ENCODE assay signal across 27 cellular contexts in the genomic region with DNA sequence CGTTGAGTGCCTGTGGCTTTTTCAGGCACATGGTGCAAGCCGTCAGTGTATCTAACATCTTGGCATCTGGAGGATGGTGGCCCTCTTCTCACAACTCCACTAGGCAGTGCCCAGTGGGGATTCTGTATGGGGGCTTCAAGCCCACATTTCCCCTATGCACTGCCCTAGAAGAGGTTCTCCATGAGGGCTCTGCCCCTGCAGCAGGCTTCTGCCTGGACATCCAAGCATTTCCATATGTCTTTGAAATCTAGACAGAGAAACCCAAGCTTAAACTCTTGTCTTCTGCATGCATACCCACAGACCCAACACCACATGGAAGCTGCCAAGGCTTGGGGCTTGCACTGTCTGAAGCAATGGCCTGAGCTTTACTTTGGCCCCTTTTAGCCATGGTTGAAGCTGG.
"Had no signal": no experiment of that assay in that cellular context is flagged by ENCODE, and none has a peak within 500 bp of the region (broad histone marks: within the 10 kb centered on the region; RNA-seq: fewer than 3 reads in every experiment).

No MANE protein-coding gene starts in this region.

- H3K27me3 Mint-ChIP-seq: stimulated activated naive CD8-positive, alpha-beta T cell treated with anti-CD3 and anti-CD28 coated beads, Interleukin-15, amount 100 ng/mL, for 72 hours; type B pancreatic cell had no signal

- H3K36me3 Mint-ChIP-seq: stimulated activated effector memory CD8-positive, alpha-beta T cell treated with anti-CD3 and anti-CD28 coated beads, Interleukin-12 subunit alpha, Interleukin-12 subunit beta, amount 100 ng/mL, for 72 hours; type B pancreatic cell had no signal

- H3K4me3 ChIP-seq: stomach, suprapubic skin, testis, thoracic aorta, thyroid gland, tibial artery, tibial nerve, transverse colon, upper lobe of left lung, upper lobe of right lung, uterus, vagina had no signal

- H3K4me1 ChIP-seq: stomach, suprapubic skin, testis, thyroid gland, tibial artery, tibial nerve, transverse colon, upper lobe of left lung, upper lobe of right lung, uterus, vagina had no signal

- H3K36me3 ChIP-seq: stomach, suprapubic skin, thoracic aorta, thyroid gland, tibial artery, tibial nerve, transverse colon, upper lobe of left lung, upper lobe of right lung, uterus, vagina had no signal

- H3K4me3 Mint-ChIP-seq: stimulated activated effector memory CD8-positive, alpha-beta T cell treated with anti-CD3 and anti-CD28 coated beads, Interleukin-12 subunit alpha, Interleukin-12 subunit beta, amount 100 ng/mL, for 72 hours; stimulated activated memory B cell treated with anti-CD40 and anti-IgM and Interleukin-4, amounts not matched to agents 10 μg/mL and 1 μg/mL and 100 μg/mL, for 72 hours; stimulated activated naive B cell treated with anti-CD40 and anti-IgM and Interleukin-4, amounts not matched to agents 10 μg/mL and 1 μg/mL and 100 μg/mL, for 72 hours; stimulated activated naive CD8-positive, alpha-beta T cell treated with anti-CD3 and anti-CD28 coated beads, Interleukin-15, amount 100 ng/mL, for 72 hours; stimulated activated naive CD8-positive, alpha-beta T cell treated with anti-CD3 and anti-CD28 coated beads, Interleukin-15, Interleukin-2, amounts not matched to agents 100 ng/mL and 50 ng/mL, for 24 hours; type B pancreatic cell had no signal

- DNase-seq: stimulated activated CD4-positive, alpha-beta T cell treated with anti-CD3 and anti-CD28 coated beads, Interleukin-2, amount 100 ng/mL, for 48 hours; stimulated activated CD4-positive, alpha-beta T cell treated with anti-CD3 and anti-CD28 coated beads, Interleukin-4, amount 100 ng/mL, for 1 hour; stimulated activated CD4-positive, alpha-beta T cell treated with anti-CD3 and anti-CD28 coated beads, Interleukin-4, amount 100 ng/mL, for 24 hours; stimulated activated CD4-positive, alpha-beta T cell treated with anti-CD3 and anti-CD28 coated beads, Interleukin-4, amount 100 ng/mL, for 4 hours; stimulated activated CD8-positive, alpha-beta memory T cell treated with anti-CD3 and anti-CD28 coated beads, Interleukin-4, amount 100 ng/mL, for 48 hours; stimulated activated naive B cell treated with anti-CD40 and anti-IgM and Interleukin-4, amounts not matched to agents 10 μg/mL and 1 μg/mL and 100 μg/mL, for 72 hours; stimulated activated naive CD4-positive, alpha-beta T cell; stimulated activated naive CD4-positive, alpha-beta T cell treated with Interleukin-2 at 50 U/mL for 16 hours; stimulated activated naive CD8-positive, alpha-beta T cell treated with anti-CD3 and anti-CD28 coated beads, Interleukin-15, amount 100 ng/mL, for 72 hours; stimulated activated naive CD8-positive, alpha-beta T cell treated with anti-CD3 and anti-CD28 coated beads, Interleukin-15, Interleukin-2, amounts not matched to agents 100 U/mL and 50 U/mL, for 24 hours; stomach; substantia nigra; testis; thyroid gland; tibial artery; transverse colon; upper lobe of left lung; upper lobe of right lung; uterus had no signal

- H3K9me3 ChIP-seq: suprapubic skin, testis, thoracic aorta, thyroid gland, tibial artery, upper lobe of right lung, uterus, vagina had no signal

- H3K4me1 Mint-ChIP-seq: stimulated activated effector memory CD8-positive, alpha-beta T cell treated with anti-CD3 and anti-CD28 coated beads, Interleukin-12 subunit alpha, Interleukin-12 subunit beta, amount 100 ng/mL, for 72 hours; stimulated activated memory B cell treated with anti-CD40 and anti-IgM and Interleukin-4, amounts not matched to agents 10 μg/mL and 1 μg/mL and 100 μg/mL, for 72 hours; stimulated activated naive B cell treated with anti-CD40 and anti-IgM and Interleukin-4, amounts not matched to agents 10 μg/mL and 1 μg/mL and 100 μg/mL, for 72 hours; stimulated activated naive CD8-positive, alpha-beta T cell treated with anti-CD3 and anti-CD28 coated beads, Interleukin-15, amount 100 ng/mL, for 72 hours had no signal

- H3K27ac ChIP-seq: stomach, suprapubic skin, testis, thoracic aorta, thyroid gland, tibial artery, tibial nerve, transverse colon, upper lobe of left lung, upper lobe of right lung, uterus, vagina had no signal

- ATAC-seq: stimulated activated effector memory CD8-positive, alpha-beta T cell treated with anti-CD3 and anti-CD28 coated beads, Interleukin-12 subunit alpha, Interleukin-12 subunit beta, amount 100 ng/mL, for 72 hours; stimulated activated memory B cell treated with anti-CD40 and anti-IgM and Interleukin-4, amounts not matched to agents 10 μg/mL and 1 μg/mL and 100 μg/mL, for 72 hours; stimulated activated naive B cell treated with anti-CD40 and anti-IgM and Interleukin-4, amounts not matched to agents 10 μg/mL and 1 μg/mL and 100 μg/mL, for 72 hours; stimulated activated naive CD8-positive, alpha-beta T cell treated with anti-CD3 and anti-CD28 coated beads, Interleukin-15, amount 100 ng/mL, for 72 hours; stimulated activated naive CD8-positive, alpha-beta T cell treated with anti-CD3 and anti-CD28 coated beads, Interleukin-15, Interleukin-2, amounts not matched to agents 100 U/mL and 50 U/mL, for 24 hours; upper lobe of right lung had no signal

- H3K27ac Mint-ChIP-seq: stimulated activated effector memory CD8-positive, alpha-beta T cell treated with anti-CD3 and anti-CD28 coated beads, Interleukin-12 subunit alpha, Interleukin-12 subunit beta, amount 100 ng/mL, for 72 hours; stimulated activated memory B cell treated with anti-CD40 and anti-IgM and Interleukin-4, amounts not matched to agents 10 μg/mL and 1 μg/mL and 100 μg/mL, for 72 hours; stimulated activated naive B cell treated with anti-CD40 and anti-IgM and Interleukin-4, amounts not matched to agents 10 μg/mL and 1 μg/mL and 100 μg/mL, for 72 hours; stimulated activated naive CD8-positive, alpha-beta T cell treated with anti-CD3 and anti-CD28 coated beads, Interleukin-15, amount 100 ng/mL, for 72 hours; stimulated activated naive CD8-positive, alpha-beta T cell treated with anti-CD3 and anti-CD28 coated beads, Interleukin-15, Interleukin-2, amounts not matched to agents 100 ng/mL and 50 ng/mL, for 24 hours; type B pancreatic cell had no signal

- H3K27me3 ChIP-seq: stomach, suprapubic skin, testis, thyroid gland, tibial artery, tibial nerve, transverse colon, upper lobe of left lung, upper lobe of right lung, uterus, vagina had no signal
